9 cellular contexts compared by ENCODE assay signal in the genomic region with DNA sequence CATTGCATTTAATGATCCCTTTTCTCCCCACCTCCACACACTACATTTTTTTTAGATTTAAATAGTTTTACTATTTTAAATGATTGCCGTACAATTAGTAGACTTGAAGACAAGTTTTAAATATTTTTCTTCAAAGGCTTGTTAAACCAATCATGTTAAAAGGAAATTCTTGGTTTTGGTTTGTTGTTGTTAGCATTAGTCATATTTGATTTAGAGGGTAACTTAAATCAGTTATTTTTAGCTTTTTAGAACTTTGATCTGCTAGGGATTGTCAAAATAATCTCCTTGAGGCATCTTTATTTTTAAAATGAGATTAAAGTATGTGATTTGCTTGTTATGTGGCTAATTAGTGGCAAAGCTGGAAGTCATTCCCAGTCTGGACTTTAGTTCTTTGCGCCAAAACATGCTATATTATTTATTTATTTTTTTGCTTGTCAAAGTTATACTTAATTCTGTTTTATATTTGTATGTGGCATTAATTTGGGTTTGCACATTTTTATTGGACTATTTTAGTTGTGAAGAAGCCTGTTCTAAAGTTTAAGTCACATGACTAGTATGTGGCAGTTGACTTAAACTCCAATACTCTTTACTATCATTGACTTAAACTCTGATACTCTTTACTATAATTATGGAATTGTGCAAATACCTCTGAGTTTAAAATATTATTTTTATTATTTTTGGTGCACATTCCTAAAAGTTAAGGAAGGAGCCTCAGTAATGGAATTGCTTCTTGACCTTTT. TPM values are rescaled to one million over a fixed set of nuclear protein-coding genes. Genes with fewer than 3 reads are reported as not detected.
DNase-seq lines count a peak whose midpoint lies in the region; ATAC-seq, FAIRE-seq and TF ChIP-seq lines count a peak whose summit lies in the region.
"Had no signal": no experiment of that assay in that cellular context is flagged by ENCODE, and none has a peak within 500 bp of the region (broad histone marks: within the 10 kb centered on the region; RNA-seq: fewer than 3 reads in every experiment).

No MANE protein-coding gene starts in this region.

- no peaks in the 10 kb centered on the region for H3F3A ChIP-seq in PC-3 (ENCODE audit: low read length, unreplicated experiment)

- TF ChIP-seq POLR2A in endothelial cell of umbilical vein (IDR thresholded peaks at IDR 0.05; ENCODE audit: low read depth, low read length) = no peak

- no peak for DNase-seq in PC-3
- peak; percentile 9 for DNase-seq in endothelial cell of umbilical vein (ENCODE audit: low read depth, low spot score)
- DNase-seq in psoas muscle = no peak
- DNase-seq in stimulated activated CD4-positive, alpha-beta T cell treated with anti-CD3 and anti-CD28 coated beads, Interleukin-12 subunit alpha, Interleukin-12 subunit beta, amount 100 ng/mL, for 4 hours = no peak
- DNase-seq in NCI-H82 treated with DMSO at 0.1 percent for 48 hours (lab: John Stamatoyannopoulos, UW; ENCODE audit: unreplicated experiment) = no peak
- DNase-seq in NCI-H524 treated with DMSO at 0.1 percent for 48 hours (lab: John Stamatoyannopoulos, UW) = no peak
- DNase-seq in CD14-positive monocyte (ENCODE audit: low spot score) = no peak
- DNase-seq: NCI-H774 had no signal

- H3K79me2 ChIP-seq in PC-3 (ENCODE audit: low read length) = peaks cover 82% of the 10 kb centered on the region
- H3K79me2 ChIP-seq in endothelial cell of umbilical vein (ENCODE audit: control insufficient read depth, insufficient read depth, low read length) = peaks cover 38% of the 10 kb centered on the region

- CTCF ChIA-PET in PC-3 (lab: Charles Lee) = interaction anchor here (1.4 kb wide), 1 partner anchor 113 kb away, joined by 3 read pairs; no protein-coding TSS in a partner anchor
- CTCF ChIA-PET in endothelial cell of umbilical vein (lab: Charles Lee) = interaction anchor here (1.2 to 4.6 kb wide), 7 partner anchors 10 to 138 kb away, joined by 3 to 71 read pairs (median 6); no protein-coding TSS in a partner anchor

- no peaks in the 10 kb centered on the region for H3K9me2 ChIP-seq in PC-3 (replicated peaks; ENCODE audit: low read length)

- peaks cover 0 to 3% (median 0%) of the 10 kb centered on the region in 3 donors for H3K27me3 Mint-ChIP-seq in CD14-positive monocyte (ENCODE audit: low read depth in 3 of 3)

- ATAC-seq in PC-3 (no peak), psoas muscle (no peak)

- H3K36me3 ChIP-seq in PC-3 (ENCODE audit: low read depth, low read length) (peaks cover 37% of the 10 kb centered on the region), endothelial cell of umbilical vein (ENCODE audit: control insufficient read depth in 2 of 2, extremely low read depth in 1 of 2, insufficient read depth in 2 of 2, low read length in 2 of 2) (no peaks in the 10 kb centered on the region), psoas muscle (ENCODE audit: insufficient read depth in 1 of 2, low read depth in 1 of 2) (peaks cover 0 to 10% of the 10 kb centered on the region in 2 donors)

- H3K27ac Mint-ChIP-seq in CD14-positive monocyte = peak overlapping the region in 2 of 7 donors; percentile 33 to 35

- peak overlapping the region; percentile 99 for H3K4me2 ChIP-seq in PC-3 (ENCODE audit: low read length)
- peak overlapping the region; percentile 91 for H3K4me2 ChIP-seq in endothelial cell of umbilical vein (ENCODE audit: insufficient read depth, low read length)

- intact Hi-C loops in PC-3 (cut with micrococcal nuclease) (loop anchor here (5.0 kb wide), 1 partner anchor 110 kb away; no protein-coding TSS in a partner anchor), endothelial cell of umbilical vein (cut with micrococcal nuclease) (loop anchor here (5.0 kb wide), 1 partner anchor 95 kb away; no protein-coding TSS in a partner anchor), psoas muscle (cut with DNase I) (loop anchor here in 1 of 2 donors (5.0 kb wide), 1 partner anchor 55 kb away; no protein-coding TSS in a partner anchor), CD14-positive monocyte (cut with micrococcal nuclease) (no loop called here)

- no peak overlapping the region for H3K4me3 Mint-ChIP-seq in CD14-positive monocyte

- H3K4me3 ChIP-seq in GM08714 (ENCODE audit: low read length) (peak overlapping the region; percentile 83; the same call in 1 of the 2 replicates), PC-3 (ENCODE audit: low read length) (peak overlapping the region; percentile 77), endothelial cell of umbilical vein (replicated peaks in 1 of 3; ENCODE audit: insufficient read depth in 1 of 3, low read depth in 1 of 3, low read length in 3 of 3) (peak overlapping the region; percentile 4 to 90 (median 7)), psoas muscle (peak overlapping the region; percentile 83)

- TF ChIP-seq CTCF in PC-3 (conservative IDR thresholded peaks at IDR 0.05; ENCODE audit: low read depth, low read length) (no peak), endothelial cell of umbilical vein (IDR thresholded peaks at IDR 0.05; ENCODE audit: extremely low read depth in 1 of 2, insufficient read depth in 1 of 2, low read depth in 1 of 2, low read length in 2 of 2) (no peak), psoas muscle (IDR thresholded peaks at IDR 0.05) (no peak), CD14-positive monocyte (IDR thresholded peaks at IDR 0.05) (no peak)

- 61 to 74% (median 72%) methylated on average over 2 of the region's 2 CpGs for WGBS in psoas muscle, 3 donors

- peaks cover 67% of the 10 kb centered on the region for H3K4me1 Mint-ChIP-seq in CD14-positive monocyte

- H3K9me3 Mint-ChIP-seq in CD14-positive monocyte = peaks cover 0 to 3% (median 0%) of the 10 kb centered on the region in 7 donors

- H3K9me3 ChIP-seq in PC-3 (ENCODE audit: low read length) (no peaks in the 10 kb centered on the region), endothelial cell of umbilical vein (replicated peaks; ENCODE audit: control insufficient read depth, insufficient read depth, low read length) (no peaks in the 10 kb centered on the region), psoas muscle (no peaks in the 10 kb centered on the region)

- H3K4me1 ChIP-seq in PC-3 (ENCODE audit: insufficient read depth, low read length) = peaks cover 25% of the 10 kb centered on the region
- H3K4me1 ChIP-seq in endothelial cell of umbilical vein (ENCODE audit: control insufficient read depth, extremely low read depth, insufficient read depth, low read length) = peaks cover 25% of the 10 kb centered on the region
- H3K4me1 ChIP-seq in psoas muscle = peaks cover 48% of the 10 kb centered on the region

- POLR2A ChIA-PET in PC-3 (lab: Charles Lee; ENCODE audit: unreplicated experiment) (no interaction called here), endothelial cell of umbilical vein (lab: Charles Lee) (no interaction called here)

- peak overlapping the region; percentile 99; the same call in 1 of the 2 replicates for H3K27ac ChIP-seq in PC-3 (ENCODE audit: low read length)
- H3K27ac ChIP-seq in endothelial cell of umbilical vein (ENCODE audit: insufficient read depth, low read depth, low read length) = no peak overlapping the region
- H3K27ac ChIP-seq in psoas muscle = peak overlapping the region; percentile 94

- no TSS peak for BruUV-seq in PC-3 (replicated peaks; lab: Mats Ljungman, UMichigan)
- no TSS peak for BruUV-seq in endothelial cell of umbilical vein (replicated peaks; lab: Mats Ljungman, UMichigan)

- H3K27me3 ChIP-seq in PC-3 (ENCODE audit: low read length) (no peaks in the 10 kb centered on the region), endothelial cell of umbilical vein (ENCODE audit: control insufficient read depth in 2 of 2, insufficient read depth in 2 of 2, low read length in 2 of 2) (no peaks in the 10 kb centered on the region), psoas muscle (ENCODE audit: insufficient read depth in 3 of 3, low read length in 2 of 3) (no peaks in the 10 kb centered on the region)

- H2AFZ ChIP-seq in PC-3 (ENCODE audit: low read length) (no peak overlapping the region), endothelial cell of umbilical vein (ENCODE audit: low read depth, low read length) (no peak overlapping the region)

- dilution Hi-C loops in endothelial cell of umbilical vein (cut with MboI; ENCODE audit: extremely low pct_ligation_motif_present, low sequenced_read_pairs) = no loop called here

- peak overlapping the region; percentile 100 for H3K9ac ChIP-seq in PC-3 (ENCODE audit: low read length)
- H3K9ac ChIP-seq in endothelial cell of umbilical vein (replicated peaks; ENCODE audit: extremely low read depth, insufficient read depth, low read length) = no peak overlapping the region

- FAIRE-seq in endothelial cell of umbilical vein (lab: Jason Lieb, UNC) = no peak

- peaks cover 3 to 8% of the 10 kb centered on the region in 2 donors for H3K36me3 Mint-ChIP-seq in CD14-positive monocyte

- no peaks in the 10 kb centered on the region for H3K9me1 ChIP-seq in endothelial cell of umbilical vein (replicated peaks; ENCODE audit: control insufficient read depth, extremely low read depth, insufficient read depth, low read length)

- H4K20me1 ChIP-seq in PC-3 (ENCODE audit: low read length) (peaks cover 52% of the 10 kb centered on the region), endothelial cell of umbilical vein (replicated peaks; ENCODE audit: control insufficient read depth, extremely low read depth, insufficient read depth, low read length) (no peaks in the 10 kb centered on the region)

RNA-seq across cellular contexts. Expression of a gene that starts 14.7 kb away (rescaled TPM):
- total RNA-seq in PC-3 (2014; rRNA removed) = 3.4 and 4.7 TPM in 2 replicates
- 1.9 and 3.3 TPM in 2 replicates for total RNA-seq in endothelial cell of umbilical vein
- polyA plus RNA-seq in endothelial cell of umbilical vein = 0.65 and 1.2 TPM in 2 replicates
- polyA plus RNA-seq in endothelial cell of umbilical vein (2011; cell fraction: cytosol; rRNA removed) = 0.30 and 0.73 TPM in 2 replicates
- 1.6 and 2.7 TPM in 2 replicates for polyA plus RNA-seq in endothelial cell of umbilical vein (2011; cell fraction: nucleus; rRNA removed)
- 0.45 and 0.60 TPM in 2 replicates for polyA plus RNA-seq in endothelial cell of umbilical vein (2012)
- polyA minus RNA-seq in endothelial cell of umbilical vein = 2.5 and 5.4 TPM in 2 replicates
- 24.3 TPM for polyA minus RNA-seq in endothelial cell of umbilical vein (2011; cell fraction: cytosol; rRNA and poly(A)+ RNA removed)
- polyA minus RNA-seq in endothelial cell of umbilical vein (2011; cell fraction: nucleus; rRNA and poly(A)+ RNA removed) = 4.2 and 6.7 TPM in 2 replicates
- total RNA-seq in psoas muscle = 10 to 100 TPM; 13.0 to 29.3 (median 17.4) TPM
- 1 to 10 TPM; 3.4 to 3.7 (median 3.5) TPM for polyA plus RNA-seq in psoas muscle
- polyA plus RNA-seq in CD14-positive monocyte = under 1 TPM; 0.79 to 0.89 TPM

RNA-seq across cellular contexts. Expression of a gene that starts 14.7 kb away (rescaled TPM):
- total RNA-seq in PC-3 (2014; rRNA removed) (33.6 and 45.3 TPM in 2 replicates), endothelial cell of umbilical vein (10.2 and 13.2 TPM in 2 replicates), psoas muscle (10 to 100 TPM; 24.8 to 30.1 (median 25.3) TPM)
- polyA plus RNA-seq in endothelial cell of umbilical vein (7.8 and 8.6 TPM in 2 replicates), psoas muscle (10 to 100 TPM; 13.1 to 26.7 (median 26.6) TPM), CD14-positive monocyte (1 to 10 TPM; 1.8 to 2.1 TPM)
- polyA plus RNA-seq in endothelial cell of umbilical vein (2011; cell fraction: cytosol; rRNA removed) = 9.3 and 9.4 TPM in 2 replicates
- 6.1 and 6.8 TPM in 2 replicates for polyA plus RNA-seq in endothelial cell of umbilical vein (2011; cell fraction: nucleus; rRNA removed)
- polyA plus RNA-seq in endothelial cell of umbilical vein (2012) = 5.8 and 7.6 TPM in 2 replicates
- 12.4 and 14.8 TPM in 2 replicates for polyA minus RNA-seq in endothelial cell of umbilical vein
- 15.5 TPM for polyA minus RNA-seq in endothelial cell of umbilical vein (2011; cell fraction: cytosol; rRNA and poly(A)+ RNA removed)
- 9.8 and 10.5 TPM in 2 replicates for polyA minus RNA-seq in endothelial cell of umbilical vein (2011; cell fraction: nucleus; rRNA and poly(A)+ RNA removed)

Comparison
In these comparisons a context has a peak if more than half of its experiments do, and no peak if none do; other contexts are left out.
1. H3K4me3 ChIP-seq: peak in every context shown above with its lines; median percentile 83 in GM08714; 83 in psoas muscle; 77 in PC-3; 7 in endothelial cell of umbilical vein.
2. intact Hi-C loops: an anchor here in PC-3 (5.0 kb wide) and endothelial cell of umbilical vein (5.0 kb wide); none called in CD14-positive monocyte.